Comparison of ENCODE assay signal across 8 cellular contexts in the genomic region with DNA sequence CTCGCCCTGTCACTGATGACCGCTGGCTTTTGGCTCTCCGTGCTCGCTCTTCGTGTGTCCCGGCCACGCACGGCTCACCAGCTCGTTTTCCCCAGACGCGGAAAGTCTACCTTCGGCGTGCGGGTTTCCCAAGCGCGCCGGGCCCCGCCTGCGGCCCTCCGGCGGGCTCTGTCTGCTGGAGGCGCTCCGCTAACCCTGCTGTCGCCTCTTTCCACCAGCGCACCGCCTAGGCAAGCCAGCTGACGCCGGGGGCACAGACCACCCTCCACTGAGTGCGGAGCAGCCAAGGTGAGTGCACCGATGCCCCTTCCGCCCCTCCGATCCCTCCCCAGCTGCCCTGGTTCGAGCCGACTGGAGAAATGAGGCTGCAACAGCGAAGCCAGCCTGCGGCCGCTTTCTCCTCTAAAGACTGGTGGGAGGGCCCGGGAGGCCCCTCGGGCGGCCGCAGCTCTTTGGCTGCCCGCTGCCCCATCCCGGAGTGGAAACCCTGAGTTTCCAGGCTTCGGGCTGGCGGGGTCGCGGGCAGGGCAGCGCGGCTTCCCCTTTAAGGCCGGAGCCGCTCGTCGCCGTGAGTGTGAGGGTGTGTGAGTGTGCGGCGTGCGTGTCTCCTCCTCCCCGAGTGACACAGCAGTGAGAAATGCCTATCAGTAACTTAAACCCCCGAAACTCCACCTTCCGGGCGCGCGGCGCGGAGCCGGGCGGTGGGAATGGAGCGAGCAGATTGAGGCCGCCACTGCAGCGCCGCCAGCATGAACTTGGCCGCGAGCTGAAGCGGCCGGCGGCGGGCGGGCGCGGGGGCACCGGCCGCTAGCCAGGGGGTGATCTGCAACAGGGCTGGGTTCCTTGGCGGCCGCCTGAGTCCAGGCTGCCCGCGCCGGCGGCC. TPM values are rescaled to one million over a fixed set of nuclear protein-coding genes. Genes with fewer than 3 reads are reported as not detected.
A peak's percentile ranks its signal among the peaks of the same experiment; 100 is the strongest.
DNase-seq lines count a peak whose midpoint lies in the region; TF ChIP-seq lines count a peak whose summit lies in the region.

A gene with protein sequence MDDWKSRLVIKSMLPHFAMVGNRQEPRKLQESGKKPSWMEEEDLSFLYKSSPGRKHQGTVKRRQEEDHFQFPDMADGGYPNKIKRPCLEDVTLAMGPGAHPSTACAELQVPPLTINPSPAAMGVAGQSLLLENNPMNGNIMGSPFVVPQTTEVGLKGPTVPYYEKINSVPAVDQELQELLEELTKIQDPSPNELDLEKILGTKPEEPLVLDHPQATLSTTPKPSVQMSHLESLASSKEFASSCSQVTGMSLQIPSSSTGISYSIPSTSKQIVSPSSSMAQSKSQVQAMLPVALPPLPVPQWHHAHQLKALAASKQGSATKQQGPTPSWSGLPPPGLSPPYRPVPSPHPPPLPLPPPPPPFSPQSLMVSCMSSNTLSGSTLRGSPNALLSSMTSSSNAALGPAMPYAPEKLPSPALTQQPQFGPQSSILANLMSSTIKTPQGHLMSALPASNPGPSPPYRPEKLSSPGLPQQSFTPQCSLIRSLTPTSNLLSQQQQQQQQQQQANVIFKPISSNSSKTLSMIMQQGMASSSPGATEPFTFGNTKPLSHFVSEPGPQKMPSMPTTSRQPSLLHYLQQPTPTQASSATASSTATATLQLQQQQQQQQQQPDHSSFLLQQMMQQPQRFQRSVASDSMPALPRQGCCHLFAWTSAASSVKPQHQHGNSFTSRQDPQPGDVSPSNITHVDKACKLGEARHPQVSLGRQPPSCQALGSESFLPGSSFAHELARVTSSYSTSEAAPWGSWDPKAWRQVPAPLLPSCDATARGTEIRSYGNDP (plus strand): TSS at position 719 of the 883 bp plus-strand sequence. CDS start 82,200 bp downstream, outside the sequence.

- H3K27ac Mint-ChIP-seq in endothelial cell (ENCODE audit: unreplicated experiment): no peak within 1 kb of the TSS

- no peaks in the 10 kb centered on the region for H4K20me1 ChIP-seq in MM.1S (ENCODE audit: insufficient read depth, low read length)

- no peaks in the 10 kb centered on the region for H3K9me3 Mint-ChIP-seq in endothelial cell (ENCODE audit: unreplicated experiment)

- no peak for TF ChIP-seq CTCF in MM.1S (IDR thresholded peaks at IDR 0.05; ENCODE audit: low read length)
- TF ChIP-seq CTCF in endothelial cell (IDR thresholded peaks at IDR 0.05; ENCODE audit: unreplicated experiment): no peak
- no peak for TF ChIP-seq CTCF in GM10248 (IDR thresholded peaks at IDR 0.05; ENCODE audit: control extremely low read depth, extremely low read depth, low read depth, missing control alignments)

- H3K4me1 ChIP-seq in MM.1S (ENCODE audit: low read length): no peaks in the 10 kb centered on the region

- H2AFZ ChIP-seq in MM.1S (ENCODE audit: low read length): peak within 1 kb of the TSS; percentile 35; the same call in 1 of the 2 replicates

- H3K36me3 Mint-ChIP-seq in endothelial cell (ENCODE audit: low read depth, unreplicated experiment): no peaks in the 10 kb centered on the region

- H3K9ac ChIP-seq in MM.1S (ENCODE audit: low read length): no peak within 1 kb of the TSS

- no peaks in the 10 kb centered on the region for H3K9me2 ChIP-seq in MM.1S (replicated peaks; ENCODE audit: insufficient read depth, low read length)

- no peaks in the 10 kb centered on the region for H3F3A ChIP-seq in MM.1S (ENCODE audit: insufficient read depth, low read length)

- H3K4me1 Mint-ChIP-seq in endothelial cell (ENCODE audit: unreplicated experiment): peaks cover 10% of the 10 kb centered on the region

- H3K36me3 ChIP-seq in MM.1S (replicated peaks; ENCODE audit: insufficient read depth, low read length): no peaks in the 10 kb centered on the region

- H3K27me3 ChIP-seq in MM.1S (replicated peaks; ENCODE audit: insufficient read depth, low read length): peaks cover 19% of the 10 kb centered on the region; the same call in 1 of the 2 replicates

- CTCF ChIA-PET in GM10248 (lab: Yijun Ruan, JAX): no interaction called here

- H3K9me3 ChIP-seq in MM.1S (replicated peaks; ENCODE audit: insufficient read depth, low read length): no peaks in the 10 kb centered on the region

- peaks cover 8% of the 10 kb centered on the region for H3K27me3 Mint-ChIP-seq in endothelial cell (ENCODE audit: unreplicated experiment)

- peak; percentile 60 for DNase-seq in DMS53 (lab: John Stamatoyannopoulos, UW)
- DNase-seq in MM.1S: peak; percentile 38
- DNase-seq in activated CD8-positive, alpha-beta memory T cell treated with anti-CD3 and anti-CD28 coated beads, Interleukin-2, amount 50 U/mL, for 1 hour (ENCODE audit: extremely low read depth): peak; percentile 10
- DNase-seq in endothelial cell (ENCODE audit: low spot score): peak; percentile 18
- DNase-seq in mesenteric fat pad (ENCODE audit: low spot score): peak; percentile 89
- peak; percentile 71 for DNase-seq in stimulated activated CD8-positive, alpha-beta memory T cell treated with anti-CD3 and anti-CD28 coated beads, Interleukin-4, amount 100 ng/mL, for 48 hours
- DNase-seq in NCI-H1048 (lab: John Stamatoyannopoulos, UW): no peak
- no peak for DNase-seq in GM10248 (ENCODE audit: extremely low spot score)

- POLR2A ChIA-PET in GM10248 (lab: Yijun Ruan, JAX): no interaction called here

- peak within 1 kb of the TSS; percentile 57 for H3K4me3 ChIP-seq in MM.1S (ENCODE audit: low read length)

- H3K4me3 Mint-ChIP-seq in endothelial cell (ENCODE audit: unreplicated experiment): peak within 1 kb of the TSS; percentile 76

- H3K79me2 ChIP-seq in MM.1S (ENCODE audit: low read length): no peaks in the 10 kb centered on the region

- no peak within 1 kb of the TSS for H3K27ac ChIP-seq in MM.1S (ENCODE audit: low read length)

- H3K4me2 ChIP-seq in MM.1S (ENCODE audit: low read depth, low read length): peak within 1 kb of the TSS; percentile 83

RNA-seq across cellular contexts. Expression of the gene that starts here (rescaled TPM):
- 2.8 TPM for total RNA-seq in endothelial cell (ENCODE audit: unreplicated experiment)
- 11.2 TPM for total RNA-seq in mesenteric fat pad

Comparison
In these comparisons a context has a peak if more than half of its experiments do, and no peak if none do; other contexts are left out.
1. DNase-seq: peak in DMS53 (single experiment), MM.1S (single experiment), activated CD8-positive, alpha-beta memory T cell treated with anti-CD3 and anti-CD28 coated beads, Interleukin-2, amount 50 U/mL, for 1 hour (single experiment), endothelial cell (single experiment), mesenteric fat pad (single experiment) and stimulated activated CD8-positive, alpha-beta memory T cell treated with anti-CD3 and anti-CD28 coated beads, Interleukin-4, amount 100 ng/mL, for 48 hours (single experiment); none in NCI-H1048 (single experiment) and GM10248 (single experiment).